ENCODE assay signal across 11 cellular contexts in the genomic region with DNA sequence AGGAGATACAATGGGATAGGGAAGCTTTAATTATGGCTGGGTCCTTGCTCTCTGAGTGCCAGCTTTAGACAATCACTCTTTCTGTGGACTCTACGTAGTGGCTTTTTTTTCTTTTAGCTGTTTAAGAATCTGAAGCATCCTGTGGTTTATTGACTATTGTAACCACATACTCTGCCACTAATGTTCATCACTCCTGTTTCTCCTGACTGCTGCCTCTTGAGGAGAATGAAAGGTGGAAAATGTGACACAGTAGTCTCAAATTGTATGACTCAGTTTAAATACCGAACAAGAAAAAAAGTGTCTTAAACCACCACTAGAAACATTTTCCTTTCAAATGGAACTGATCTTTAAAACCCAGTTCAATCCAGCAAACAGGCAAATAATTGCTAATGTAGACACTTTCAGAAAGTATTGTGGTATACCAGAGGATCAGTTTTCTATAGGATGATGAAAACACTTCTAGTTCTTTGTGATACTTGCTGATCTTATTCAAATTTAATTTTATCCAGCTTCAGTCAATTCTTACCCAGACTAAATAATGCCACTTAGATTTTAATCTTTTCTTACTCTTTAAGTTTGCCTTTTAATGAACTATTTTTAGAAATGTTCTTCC.
DNase-seq lines count a peak whose midpoint lies in the region; ATAC-seq and TF ChIP-seq lines count a peak whose summit lies in the region.
"Had no signal": no experiment of that assay in that cellular context is flagged by ENCODE, and none has a peak within 500 bp of the region (broad histone marks: within the 10 kb centered on the region; RNA-seq: fewer than 3 reads in every experiment).

No MANE protein-coding gene starts in this region.

- no peak overlapping the region for H3K4me3 Mint-ChIP-seq in activated CD8-positive, alpha-beta T cell treated with anti-CD3 and anti-CD28 coated beads, Interleukin-2, amount 10 ng/mL, durations not matched to agents 7 days and 5 days

- POLR2A ChIA-PET in AG04450 (lab: Yijun Ruan, JAX), result no interaction called here
- POLR2A ChIA-PET in activated CD8-positive, alpha-beta T cell treated with anti-CD3 and anti-CD28 coated beads, Interleukin-2, amount 10 ng/mL, durations not matched to agents 7 days and 5 days (lab: Charles Lee), result no interaction called here

- no peak for TF ChIP-seq CTCF in AG04450 (IDR thresholded peaks at IDR 0.05; ENCODE audit: low read depth, low read length)
- TF ChIP-seq CTCF in HFF-Myc (IDR thresholded peaks at IDR 0.05; ENCODE audit: low read depth, low read length, missing control alignments), result no peak
- no peak for TF ChIP-seq CTCF in dorsolateral prefrontal cortex (IDR thresholded peaks at IDR 0.05 in 54 of 56, conservative IDR thresholded peaks at IDR 0.05 in 2 of 56; ENCODE audit: low read depth in 1 of 56, partially characterized antibody in 56 of 56)

- no peaks in the 10 kb centered on the region for H3K27me3 Mint-ChIP-seq in activated CD8-positive, alpha-beta T cell treated with anti-CD3 and anti-CD28 coated beads, Interleukin-2, amount 10 ng/mL, durations not matched to agents 7 days and 5 days (ENCODE audit: low read depth)

- CTCF ChIA-PET in AG04450 (lab: Charles Lee), result interaction anchor here (0.5 to 1.1 kb wide), 5 partner anchors 28 to 1404 kb away, joined by 3 to 4 read pairs (median 3); no protein-coding TSS in a partner anchor
- CTCF ChIA-PET in activated CD8-positive, alpha-beta T cell treated with anti-CD3 and anti-CD28 coated beads, Interleukin-2, amount 10 ng/mL, durations not matched to agents 7 days and 5 days (lab: Charles Lee), result interaction anchor here (0.9 kb wide), 2 partner anchors 350 to 357 kb away, joined by 3 to 4 read pairs; no protein-coding TSS in a partner anchor

- H3K9me3 ChIP-seq in AG04450 (ENCODE audit: control insufficient read depth, insufficient read depth, low read length), result no peaks in the 10 kb centered on the region

- intact Hi-C loops in posterior cingulate gyrus (cut with DNase I), result no loop called here
- intact Hi-C loops in dorsolateral prefrontal cortex (cut with DNase I), result loop anchor here in 1 of 2 donors (5.0 kb wide), 1 partner anchor 232 kb away; no protein-coding TSS in a partner anchor

- H3K27me3 ChIP-seq in AG04450 (ENCODE audit: control insufficient read depth, insufficient read depth, low read length), result no peaks in the 10 kb centered on the region
- no peaks in the 10 kb centered on the region for H3K27me3 ChIP-seq in dorsolateral prefrontal cortex

- peaks cover 10% of the 10 kb centered on the region for H3K4me1 Mint-ChIP-seq in activated CD8-positive, alpha-beta T cell treated with anti-CD3 and anti-CD28 coated beads, Interleukin-2, amount 10 ng/mL, durations not matched to agents 7 days and 5 days (ENCODE audit: low read depth)

- H3K27ac Mint-ChIP-seq in activated CD8-positive, alpha-beta T cell treated with anti-CD3 and anti-CD28 coated beads, Interleukin-2, amount 10 ng/mL, durations not matched to agents 7 days and 5 days, result no peak overlapping the region

- peak; percentile 44 for ATAC-seq in activated CD8-positive, alpha-beta T cell treated with anti-CD3 and anti-CD28 coated beads, Interleukin-2, amount 10 ng/mL, durations not matched to agents 7 days and 5 days
- no peak for ATAC-seq in HG02970 (IDR thresholded peaks at IDR 0.05; ENCODE audit: low FRiP score, unreplicated experiment)

- H3K9me3 Mint-ChIP-seq in activated CD8-positive, alpha-beta T cell treated with anti-CD3 and anti-CD28 coated beads, Interleukin-2, amount 10 ng/mL, durations not matched to agents 7 days and 5 days (ENCODE audit: insufficient read depth), result no peaks in the 10 kb centered on the region

- no peak overlapping the region for H3K27ac ChIP-seq in AG04450 (ENCODE audit: low read depth, low read length)
- no peak overlapping the region for H3K27ac ChIP-seq in dorsolateral prefrontal cortex

- DNase-seq in AG04450 (ENCODE audit: low read depth, low spot score) (peak; percentile 16), HFF-Myc (ENCODE audit: extremely low read depth, low read depth) (peak; percentile 31), glomerular visceral epithelial cell (ENCODE audit: extremely low spot score) (peak; percentile 85), NCI-H774 (lab: John Stamatoyannopoulos, UW) (no peak), posterior cingulate gyrus (no peak), dorsolateral prefrontal cortex (no peak)
- no peak for DNase-seq in activated CD8-positive, alpha-beta T cell treated with anti-CD3 and anti-CD28 coated beads, Interleukin-2, amount 10 ng/mL, durations not matched to agents 7 days and 5 days
- DNase-seq: NCI-H510A; stimulated activated CD4-positive, alpha-beta T cell treated with anti-CD3 and anti-CD28 coated beads, Interleukin-1b, Interleukin-23, amount 100 ng/mL, for 48 hours had no signal

- H3K4me3 ChIP-seq in AG04450 (ENCODE audit: low read depth, low read length) (no peak overlapping the region), HFF-Myc (replicated peaks; ENCODE audit: low read depth, low read length) (no peak overlapping the region), dorsolateral prefrontal cortex (peak overlapping the region in 6 of 59 donors; percentile 4 to 29 (median 12))
- H3K4me3 ChIP-seq: lung had no signal

- H3K36me3 Mint-ChIP-seq in activated CD8-positive, alpha-beta T cell treated with anti-CD3 and anti-CD28 coated beads, Interleukin-2, amount 10 ng/mL, durations not matched to agents 7 days and 5 days (ENCODE audit: low read depth), result peaks cover 6% of the 10 kb centered on the region

Comparison
In these comparisons a context has a peak if more than half of its experiments do, and no peak if none do; other contexts are left out.
1. DNase-seq: peak in AG04450 (single experiment), HFF-Myc (single experiment) and glomerular visceral epithelial cell (single experiment); none in activated CD8-positive, alpha-beta T cell treated with anti-CD3 and anti-CD28 coated beads, Interleukin-2, amount 10 ng/mL, durations not matched to agents 7 days and 5 days (single experiment), NCI-H774 (single experiment), posterior cingulate gyrus (0 of 10) and dorsolateral prefrontal cortex (0 of 10).